In genomic region chr19:39557791-39558622, GRCh38 we compare ENCODE assay signal across 10 cellular contexts. TPM values are rescaled to one million over a fixed set of nuclear protein-coding genes. Genes with fewer than 3 reads are reported as not detected.
DNase-seq lines count a peak whose midpoint lies in the region; ATAC-seq, FAIRE-seq and TF ChIP-seq lines count a peak whose summit lies in the region.
"Had no signal": no experiment of that assay in that cellular context is flagged by ENCODE, and none has a peak within 500 bp of the region (broad histone marks: within the 10 kb centered on the region; RNA-seq: fewer than 3 reads in every experiment).

No MANE protein-coding gene starts in this region.

- no peaks in the 10 kb centered on the region for H3K9me3 ChIP-seq in A549
- no peaks in the 10 kb centered on the region for H3K9me3 ChIP-seq in colonic mucosa
- no peaks in the 10 kb centered on the region for H3K9me3 ChIP-seq in stomach
- H3K9me3 ChIP-seq: heart left ventricle had no signal

- in situ Hi-C loops in GM13976 (cut with MboI; ENCODE audit: low sequenced_read_pairs, unreplicated experiment): loop anchor here (10.0 kb wide), 1 partner anchor 287 kb away; the partner anchor contains the start of gene FBL

- H3K27me3 ChIP-seq in colonic mucosa (no peaks in the 10 kb centered on the region), stomach (peaks cover 0 to 4% (median 0%) of the 10 kb centered on the region in 3 donors)

- TF ChIP-seq POLR2A in A549 (IDR thresholded peaks at IDR 0.05; ENCODE audit: low read length): no peak
- no peak for TF ChIP-seq POLR2A in stomach (IDR thresholded peaks at IDR 0.05)

- H3K36me3 ChIP-seq in colonic mucosa (no peaks in the 10 kb centered on the region), stomach (no peaks in the 10 kb centered on the region)
- H3K36me3 ChIP-seq: heart left ventricle had no signal

- CTCF ChIA-PET in A549 (lab: Yijun Ruan, JAX): interaction anchor here (25.5 kb wide), 1 partner anchor 117 kb away, joined by 585 read pairs; no protein-coding TSS in a partner anchor

- no peak overlapping the region for H3K9ac ChIP-seq in colonic mucosa (ENCODE audit: low read depth in 2 of 2, low read length in 2 of 2)

- H3K27ac ChIP-seq in A549 (no peak overlapping the region), colonic mucosa (peak overlapping the region; percentile 44), stomach (peak overlapping the region in 2 of 5 donors; percentile 6 to 58)
- H3K27ac ChIP-seq: SK-N-MC had no signal

- no peak for TF ChIP-seq CTCF in A549 (IDR thresholded peaks at IDR 0.05)
- TF ChIP-seq CTCF in GM13976 (IDR thresholded peaks at IDR 0.05; ENCODE audit: borderline replicate concordance, control extremely low read depth, extremely low read depth, insufficient read depth, missing control alignments): no peak
- TF ChIP-seq CTCF in colonic mucosa (IDR thresholded peaks at IDR 0.05): no peak
- no peak for TF ChIP-seq CTCF in stomach (IDR thresholded peaks at IDR 0.05)

- no peak overlapping the region for H3K4me3 ChIP-seq in A549
- H3K4me3 ChIP-seq in colonic mucosa: no peak overlapping the region
- H3K4me3 ChIP-seq in stomach: no peak overlapping the region
- H3K4me3 ChIP-seq: SK-N-MC had no signal

- no peak for TF ChIP-seq RAD21 in A549 (conservative IDR thresholded peaks at IDR 0.05 in 1 of 2, IDR thresholded peaks at IDR 0.05 in 1 of 2)

- peak; percentile 94 for FAIRE-seq in A549 (lab: Jason Lieb, UNC)

- TF ChIP-seq EP300 in A549 (IDR thresholded peaks at IDR 0.05): no peak
- TF ChIP-seq EP300 in stomach (IDR thresholded peaks at IDR 0.05): no peak

- DNase-seq in A549 (ENCODE audit: low read depth in 1 of 2, low spot score in 1 of 2) (no peak), GM13976 (ENCODE audit: low spot score) (peak; percentile 34), NCI-H526 treated with DMSO at 0.1 percent for 48 hours (lab: John Stamatoyannopoulos, UW) (peak; percentile 76), colonic mucosa (no peak), posterior vena cava (ENCODE audit: low spot score) (no peak), stomach (no peak)
- DNase-seq: heart left ventricle had no signal

- H3K4me2 ChIP-seq in A549: peak overlapping the region; percentile 20; the same call in 2 of the 3 replicates

- intact Hi-C loops in colonic mucosa (cut with DNase I): loop anchor here (10.0 kb wide), 1 partner anchor 207 kb away; no protein-coding TSS in a partner anchor
- intact Hi-C loops in posterior vena cava (cut with DNase I): no loop called here
- intact Hi-C loops in stomach (cut with DNase I; ENCODE audit: low total_unique reads): loop anchor here (5.0 kb wide), 1 partner anchor 114 kb away; no protein-coding TSS in a partner anchor

- ATAC-seq in A549: peak in 1 of 2 experiments; percentile 52; a peak in 3 of 6 replicates
- no peak for ATAC-seq in HG03469 (IDR thresholded peaks at IDR 0.05; ENCODE audit: unreplicated experiment)
- ATAC-seq in GM21737 (IDR thresholded peaks at IDR 0.05; ENCODE audit: unreplicated experiment): no peak

- 56% methylated on average over 5 of the region's 5 CpGs for WGBS in A549 (ENCODE audit: missing lambda C conversion rate)
- WGBS in stomach, 5 donors: 34 to 65% (median 47%) methylated on average over 5 of the region's 5 CpGs

- POLR2A ChIA-PET in A549 (lab: Yijun Ruan, JAX): no interaction called here

- H3K4me1 ChIP-seq in A549 (no peaks in the 10 kb centered on the region), colonic mucosa (no peaks in the 10 kb centered on the region), stomach (peaks cover 0 to 11% (median 5%) of the 10 kb centered on the region in 4 donors)

TF ChIP-seq in A549, 52 proteins besides CTCF, POLR2A, EP300 and RAD21:
- TF ChIP-seq ZC3H11A (IDR thresholded peaks at IDR 0.05) (no peak), MYC (IDR thresholded peaks at IDR 0.05; ENCODE audit: borderline replicate concordance, low read length) (no peak), ATOH8 (CRISPR knock-in tag; IDR thresholded peaks at IDR 0.05; ENCODE audit: low read depth) (no peak), JUN (IDR thresholded peaks at IDR 0.05) (no peak), CBX8 (IDR thresholded peaks at IDR 0.05) (no peak), MAFK (IDR thresholded peaks at IDR 0.05; ENCODE audit: partially characterized antibody) (no peak), HMGXB4 (CRISPR knock-in tag; IDR thresholded peaks at IDR 0.05; ENCODE audit: borderline replicate concordance) (no peak)

RNA-seq across cellular contexts. Expression of gene EID2, which starts 18.0 kb away (rescaled TPM):
- polyA plus RNA-seq in A549 (2011; rRNA removed) (23.2 and 26.1 TPM in 2 replicates), A549 (2017; fragmentation: RNase III; extraction: RNeasy Plus Mini Kit Qiagen cat#74134 plus additional on column Dnase treatment) (49.2 to 53.0 TPM (median 52.9 TPM) in 3 replicates), stomach (10 to 100 TPM in 2 of 3 donors, 1 to 10 TPM in 1; 8.7 to 12.5 (median 10.2) TPM)
- 23.9 and 34.5 TPM in 2 replicates for polyA plus RNA-seq in A549 (2012; cell fraction: cytosol; rRNA removed)
- 20.3 and 22.4 TPM in 2 replicates for polyA plus RNA-seq in A549 (2012; cell fraction: nucleus; rRNA removed)
- polyA minus RNA-seq in A549 (2011; rRNA and poly(A)+ RNA removed): 5.7 TPM in 2 replicates
- total RNA-seq in colonic mucosa (10 to 100 TPM; 11.4 to 11.9 TPM), posterior vena cava (10 to 100 TPM; 12.9 to 13.0 TPM), stomach (10 to 100 TPM in 1 of 5 donors, 1 to 10 TPM in 3, not detected in 1; 4.3 to 56.5 (median 6.1) TPM)

RNA-seq across cellular contexts. Expression of gene EID2B, which starts 25.4 kb away (rescaled TPM):
- polyA plus RNA-seq in A549 (2011; rRNA removed) (9.4 and 10.9 TPM in 2 replicates), A549 (2017; fragmentation: RNase III; extraction: RNeasy Plus Mini Kit Qiagen cat#74134 plus additional on column Dnase treatment) (9.2 to 10.1 TPM (median 9.3 TPM) in 3 replicates), stomach (1 to 10 TPM; 1.2 to 1.9 (median 1.2) TPM)
- polyA plus RNA-seq in A549 (2012; cell fraction: cytosol; rRNA removed): 10.0 and 18.0 TPM in 2 replicates
- polyA plus RNA-seq in A549 (2012; cell fraction: nucleus; rRNA removed): 6.0 and 7.8 TPM in 2 replicates
- polyA minus RNA-seq in A549 (2011; rRNA and poly(A)+ RNA removed): 2.3 and 3.1 TPM in 2 replicates
- total RNA-seq in colonic mucosa (under 1 TPM; 0.22 to 0.56 TPM), posterior vena cava (1 to 10 TPM; 2.4 to 2.9 TPM), stomach (1 to 10 TPM in 3 of 5 donors, under 1 TPM in 1, not detected in 1; 0.58 to 5.7 (median 1.9) TPM)

RNA-seq across cellular contexts. Expression of gene SELENOV, which starts 43.1 kb away (rescaled TPM):
- not detected in 2 replicates for polyA plus RNA-seq in A549 (2011; rRNA removed)
- not detected in 2 replicates for polyA plus RNA-seq in A549 (2012; cell fraction: cytosol; rRNA removed)
- 0.06 and 0.10 TPM in 2 replicates for polyA plus RNA-seq in A549 (2012; cell fraction: nucleus; rRNA removed)
- polyA plus RNA-seq in A549 (2017; fragmentation: RNase III; extraction: RNeasy Plus Mini Kit Qiagen cat#74134 plus additional on column Dnase treatment): not detected in 3 replicates
- polyA minus RNA-seq in A549 (2011; rRNA and poly(A)+ RNA removed): not detected in 2 replicates
- total RNA-seq in colonic mucosa: not detected
- not detected for total RNA-seq in posterior vena cava
- total RNA-seq in stomach: not detected
- polyA plus RNA-seq in stomach: not detected
- total RNA-seq: heart left ventricle had no signal
- polyA plus RNA-seq: heart left ventricle had no signal

RNA-seq across cellular contexts. Expression of gene LGALS13, which starts 44.3 kb away (rescaled TPM):
- polyA plus RNA-seq in A549 (2011; rRNA removed): not detected in 2 replicates
- polyA plus RNA-seq in A549 (2012; cell fraction: cytosol; rRNA removed): not detected in 2 replicates
- not detected in 2 replicates for polyA plus RNA-seq in A549 (2012; cell fraction: nucleus; rRNA removed)
- not detected in 3 replicates for polyA plus RNA-seq in A549 (2017; fragmentation: RNase III; extraction: RNeasy Plus Mini Kit Qiagen cat#74134 plus additional on column Dnase treatment)
- not detected in 2 replicates for polyA minus RNA-seq in A549 (2011; rRNA and poly(A)+ RNA removed)
- not detected for total RNA-seq in colonic mucosa
- not detected for total RNA-seq in posterior vena cava
- total RNA-seq in stomach: not detected
- not detected for polyA plus RNA-seq in stomach
- total RNA-seq: heart left ventricle had no signal
- polyA plus RNA-seq: heart left ventricle had no signal

RNA-seq across cellular contexts. Expression of gene DLL3, which starts 59.3 kb away (rescaled TPM):
- polyA plus RNA-seq in A549 (2011; rRNA removed): 6.8 and 8.3 TPM in 2 replicates
- polyA plus RNA-seq in A549 (2012; cell fraction: cytosol; rRNA removed): 14.9 and 18.9 TPM in 2 replicates
- 10.6 and 11.5 TPM in 2 replicates for polyA plus RNA-seq in A549 (2012; cell fraction: nucleus; rRNA removed)
- polyA plus RNA-seq in A549 (2017; fragmentation: RNase III; extraction: RNeasy Plus Mini Kit Qiagen cat#74134 plus additional on column Dnase treatment): 6.7 TPM in 3 replicates
- 3.3 and 3.5 TPM in 2 replicates for polyA minus RNA-seq in A549 (2011; rRNA and poly(A)+ RNA removed)
- not detected for total RNA-seq in colonic mucosa
- total RNA-seq in posterior vena cava: not detected
- total RNA-seq in stomach: not detected
- polyA plus RNA-seq in stomach: under 1 TPM in 1 of 3 donors, not detected in 2; 0.08 TPM
- total RNA-seq: heart left ventricle had no signal
- polyA plus RNA-seq: heart left ventricle had no signal

Comparison
In these comparisons a context has a peak if more than half of its experiments do, and no peak if none do; other contexts are left out.
1. DNase-seq: peak in GM13976 (single experiment) and NCI-H526 treated with DMSO at 0.1 percent for 48 hours (single experiment); none in A549 (0 of 2), colonic mucosa (single experiment), posterior vena cava (single experiment) and stomach (single experiment).
2. intact Hi-C loops: an anchor here in colonic mucosa (10.0 kb wide) and stomach (5.0 kb wide); none called in posterior vena cava.